In the genomic region with DNA sequence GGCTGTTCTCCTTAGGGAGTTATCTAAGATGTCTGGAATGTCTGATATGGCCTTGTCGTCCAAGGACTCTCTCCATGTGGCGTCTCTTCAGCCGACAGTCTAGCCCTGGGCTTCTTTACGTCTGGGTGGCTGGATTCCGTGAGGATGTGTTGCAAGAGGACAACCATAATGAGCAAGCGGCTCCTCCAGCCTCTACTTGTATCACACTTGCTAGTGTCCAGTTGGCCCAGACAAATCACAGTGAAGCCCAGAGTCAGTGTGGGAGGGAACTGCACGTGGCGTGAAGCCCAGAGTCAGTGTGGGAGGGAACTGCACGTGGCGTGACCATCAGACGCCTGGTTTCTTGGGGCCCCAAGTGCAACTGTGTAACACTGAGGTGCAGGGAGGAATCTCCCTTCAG, we compare ENCODE assay signal across 12 cellular contexts.
"Had no signal": no experiment of that assay in that cellular context is flagged by ENCODE, and none has a peak within 500 bp of the region (broad histone marks: within the 10 kb centered on the region; RNA-seq: fewer than 3 reads in every experiment).

No MANE protein-coding gene starts in this region.

- DNase-seq: activated B cell treated with CpG ODN at 0.5 μM for 24 hours; activated CD4-positive, alpha-beta T cell treated with anti-CD3 and anti-CD28 coated beads, Interleukin-2, amount 10 ng/mL, durations not matched to agents 24 days and 14 days; activated naive CD4-positive, alpha-beta T cell treated with anti-CD3 and anti-CD28 coated beads for 36 hours; central memory CD4-positive, alpha-beta T cell; effector CD4-positive, alpha-beta T cell; ovary; T-cell; T1000; transverse colon had no signal

- ATAC-seq: gastroesophageal sphincter; stimulated activated memory B cell treated with anti-CD40 and anti-IgM and Interleukin-4, amounts not matched to agents 10 μg/mL and 1 μg/mL and 100 μg/mL, for 72 hours; T-cell had no signal

- H3K36me3 ChIP-seq: gastroesophageal sphincter, ovary, transverse colon had no signal

- H3K27ac ChIP-seq: coronary artery, gastroesophageal sphincter, ovary, transverse colon had no signal

- H3K4me3 ChIP-seq: coronary artery, gastroesophageal sphincter, ovary, transverse colon had no signal

- H3K9me3 ChIP-seq: gastroesophageal sphincter, ovary, transverse colon had no signal

- H3K27me3 ChIP-seq: gastroesophageal sphincter, ovary, transverse colon had no signal

- H3K4me1 ChIP-seq: transverse colon had no signal
